1 cellular context compared by ENCODE assay signal in the genomic region with DNA sequence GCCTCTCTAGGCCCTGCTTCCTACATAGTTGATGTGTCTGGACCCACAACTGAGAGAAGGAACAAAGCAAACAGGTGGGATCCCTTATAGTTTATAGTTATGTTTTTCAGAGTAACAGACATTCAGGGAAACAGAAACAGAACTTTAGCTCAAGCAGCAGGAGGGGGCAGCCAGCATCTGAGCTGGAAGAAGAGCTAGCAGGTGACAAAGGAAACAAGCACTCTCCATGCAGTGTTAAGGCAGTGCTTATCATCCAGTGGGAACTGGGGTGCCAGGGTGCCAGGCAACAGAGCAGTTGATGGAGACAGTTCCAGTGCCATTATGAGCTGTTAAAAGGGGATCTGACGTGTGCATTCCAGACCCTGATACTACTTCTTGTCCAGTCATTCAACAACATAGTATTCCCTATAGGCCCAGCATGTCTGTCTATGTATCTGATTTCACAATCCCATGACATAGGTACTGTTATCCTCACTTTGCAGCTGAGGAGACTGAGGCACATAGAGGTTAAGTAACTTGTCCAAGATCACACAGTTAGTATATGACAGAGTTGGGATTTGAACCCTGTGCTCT.
TF ChIP-seq lines count a peak whose summit lies in the region.

No MANE protein-coding gene starts in this region.

TF ChIP-seq in IMR-90, 13 proteins besides CTCF, POLR2A, EP300 and RAD21 (continued from another document):
- TF ChIP-seq SMC3 (IDR thresholded peaks at IDR 0.05; ENCODE audit: low read depth, low read length) = no peak
- TF ChIP-seq RCOR1 (IDR thresholded peaks at IDR 0.05; ENCODE audit: insufficient replicate concordance, low read length) = no peak
TF ChIP-seq in IMR-90: peak in this region for 1.
